Comparison of ENCODE assay signal across 35 cellular contexts in the genomic region with DNA sequence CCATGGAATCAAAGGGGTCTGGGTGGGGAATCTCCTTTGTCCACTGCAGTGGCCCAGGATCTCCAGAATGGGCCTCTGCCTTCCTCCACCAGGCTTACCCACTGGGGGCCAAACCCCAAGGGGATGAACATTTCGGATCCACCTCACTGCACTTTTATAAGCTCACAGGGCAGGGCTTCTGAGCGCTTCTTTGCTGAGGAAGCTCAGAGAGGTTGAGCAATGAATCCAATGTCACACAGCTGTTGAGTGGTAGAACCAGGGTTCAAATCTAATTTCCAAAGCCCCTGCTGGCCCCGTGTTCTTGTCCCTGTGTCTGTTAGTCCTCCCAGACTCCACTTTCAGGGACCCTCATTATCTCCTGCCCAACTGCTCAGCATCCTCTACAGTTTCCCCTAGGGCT.
"Had no signal": no experiment of that assay in that cellular context is flagged by ENCODE, and none has a peak within 500 bp of the region (broad histone marks: within the 10 kb centered on the region; RNA-seq: fewer than 3 reads in every experiment).

No MANE protein-coding gene starts in this region.

- H3K4me3 Mint-ChIP-seq: activated B cell treated with CpG ODN at 0.5 μM for 24 hours; activated CD4-positive, alpha-beta memory T cell treated with anti-CD3 and anti-CD28 coated beads for 36 hours; activated CD4-positive, alpha-beta T cell treated with anti-CD3 and anti-CD28 coated beads, Interleukin-2, amount 10 ng/mL, durations not matched to agents 24 days and 14 days; activated CD8-positive, alpha-beta T cell treated with anti-CD3 and anti-CD28 coated beads for 36 hours; activated naive CD4-positive, alpha-beta T cell treated with anti-CD3 and anti-CD28 coated beads, Interleukin-2, amount 10 ng/mL, durations not matched to agents 7 days and 5 days; activated naive CD4-positive, alpha-beta T cell treated with anti-CD3 and anti-CD28 coated beads, Interleukin-2, amount 50 U/mL, for 24 hours; activated naive CD8-positive, alpha-beta T cell; activated naive CD8-positive, alpha-beta T cell treated with anti-CD3 and anti-CD28 coated beads, Interleukin-2, amount 10 ng/mL, durations not matched to agents 7 days and 5 days; activated T-cell treated with anti-CD3 and anti-CD28 coated beads, Interleukin-2, amount 50 U/mL, for 4 hours; brain; central memory CD8-positive, alpha-beta T cell; T-helper 1 cell treated with Interleukin-12 subunit alpha and Interleukin-12 subunit beta and Interleukin-4 antibody, amounts not matched to agents 30 μg/mL and 1 μg/mL, for 36 hours; T-helper 2 cell treated with Interferon-gamma antibody and Interleukin-4, amounts not matched to agents 5 μg/mL and 100 μg/mL, for 36 hours had no signal

- H3K36me3 Mint-ChIP-seq: activated CD4-positive, alpha-beta memory T cell treated with anti-CD3 and anti-CD28 coated beads for 36 hours; activated naive CD4-positive, alpha-beta T cell treated with anti-CD3 and anti-CD28 coated beads, Interleukin-2, amount 10 ng/mL, durations not matched to agents 7 days and 5 days; activated naive CD4-positive, alpha-beta T cell treated with anti-CD3 and anti-CD28 coated beads, Interleukin-2, amount 50 U/mL, for 24 hours; activated naive CD8-positive, alpha-beta T cell; activated naive CD8-positive, alpha-beta T cell treated with anti-CD3 and anti-CD28 coated beads, Interleukin-2, amount 10 ng/mL, durations not matched to agents 7 days and 5 days; brain had no signal

- H3K36me3 ChIP-seq: adrenal gland, cardiac muscle cell had no signal

- H3K4me1 ChIP-seq: adrenal gland had no signal

- H3K9me3 Mint-ChIP-seq: activated B cell treated with CpG ODN at 0.5 μM for 24 hours; activated CD4-positive, alpha-beta memory T cell treated with anti-CD3 and anti-CD28 coated beads for 36 hours; activated CD4-positive, alpha-beta T cell treated with anti-CD3 and anti-CD28 coated beads, Interleukin-2, amount 10 ng/mL, durations not matched to agents 24 days and 14 days; activated CD8-positive, alpha-beta T cell treated with anti-CD3 and anti-CD28 coated beads for 36 hours; activated naive CD4-positive, alpha-beta T cell treated with anti-CD3 and anti-CD28 coated beads, Interleukin-2, amount 10 ng/mL, durations not matched to agents 7 days and 5 days; activated naive CD4-positive, alpha-beta T cell treated with anti-CD3 and anti-CD28 coated beads, Interleukin-2, amount 50 U/mL, for 24 hours; activated naive CD8-positive, alpha-beta T cell treated with anti-CD3 and anti-CD28 coated beads, Interleukin-2, amount 10 ng/mL, durations not matched to agents 7 days and 5 days; activated T-cell treated with anti-CD3 and anti-CD28 coated beads, Interleukin-2, amount 50 U/mL, for 4 hours; activated T-helper 2 cell treated with anti-CD3 and anti-CD28 coated beads, Interferon-gamma antibody, Interleukin-2, Interleukin-4, amounts not matched to agents 10 μg/mL and 5 μg/mL and 100 μg/mL, durations not matched to agents 14 hours and 24 hours and 36 hours; central memory CD8-positive, alpha-beta T cell; T-helper 1 cell treated with Interleukin-12 subunit alpha and Interleukin-12 subunit beta and Interleukin-4 antibody, amounts not matched to agents 30 μg/mL and 1 μg/mL, for 36 hours; T-helper 2 cell treated with Interferon-gamma antibody and Interleukin-4, amounts not matched to agents 5 μg/mL and 100 μg/mL, for 36 hours had no signal

- H3K4me1 Mint-ChIP-seq: activated B cell treated with CpG ODN at 0.5 μM for 24 hours; activated CD4-positive, alpha-beta T cell treated with anti-CD3 and anti-CD28 coated beads, Interleukin-2, amount 10 ng/mL, durations not matched to agents 24 days and 14 days; activated naive CD4-positive, alpha-beta T cell treated with anti-CD3 and anti-CD28 coated beads, Interleukin-2, amount 10 ng/mL, durations not matched to agents 7 days and 5 days; activated naive CD4-positive, alpha-beta T cell treated with anti-CD3 and anti-CD28 coated beads, Interleukin-2, amount 50 U/mL, for 24 hours; activated naive CD8-positive, alpha-beta T cell treated with anti-CD3 and anti-CD28 coated beads, Interleukin-2, amount 10 ng/mL, durations not matched to agents 7 days and 5 days; central memory CD8-positive, alpha-beta T cell had no signal

- FAIRE-seq: TTC549 had no signal

- DNase-seq: activated B cell treated with CpG ODN at 0.5 μM for 24 hours; activated CD4-positive, alpha-beta memory T cell treated with anti-CD3 and anti-CD28 coated beads for 36 hours; activated CD4-positive, alpha-beta T cell treated with anti-CD3 and anti-CD28 coated beads for 4 hours; activated CD4-positive, alpha-beta T cell treated with anti-CD3 and anti-CD28 coated beads, Interleukin-2, amount 10 ng/mL, durations not matched to agents 24 days and 14 days; activated CD4-positive, alpha-beta T cell treated with anti-CD3 and anti-CD28 coated beads, Interleukin-2, amount 50 U/mL, for 1 hour; activated CD4-positive, alpha-beta T cell treated with anti-CD3 and anti-CD28 coated beads, Interleukin-2, amount 50 U/mL, for 4 hours; activated CD4-positive, CD25-positive, alpha-beta regulatory T cell treated with anti-CD3 and anti-CD28 coated beads, Interleukin-2, amount 50 U/mL, for 72 hours; activated CD8-positive, alpha-beta memory T cell treated with anti-CD3 and anti-CD28 coated beads, Interleukin-2, amount 50 U/mL, for 4 hours; activated CD8-positive, alpha-beta T cell treated with anti-CD3 and anti-CD28 coated beads for 36 hours; activated effector memory CD4-positive, alpha-beta T cell treated with Interleukin-2 at 50 U/mL for 16 hours; activated gamma-delta T cell; activated naive CD4-positive, alpha-beta T cell treated with anti-CD3 and anti-CD28 coated beads, Interleukin-2, amount 10 ng/mL, durations not matched to agents 7 days and 5 days; activated naive CD4-positive, alpha-beta T cell treated with Interleukin-2 at 50 U/mL for 16 hours; activated naive CD8-positive, alpha-beta T cell treated with anti-CD3 and anti-CD28 coated beads, Interleukin-2, amount 10 ng/mL, durations not matched to agents 7 days and 5 days; activated T-cell treated with anti-CD3 and anti-CD28 coated beads for 4 hours; activated T-cell treated with anti-CD3 and anti-CD28 coated beads, Interleukin-2, amount 50 U/mL, for 1 hour; activated T-cell treated with anti-CD3 and anti-CD28 coated beads, Interleukin-2, amount 50 U/mL, for 4 hours; adrenal gland; amniotic stem cell; aorta; caudate nucleus; cerebellar nuclear complex; T-helper 1 cell; T-helper 2 cell; T-helper 9 cell had no signal

- H3K9me3 ChIP-seq: adrenal gland had no signal

- H3K27me3 ChIP-seq: adrenal gland, cardiac muscle cell had no signal

- H3K4me3 ChIP-seq: adrenal gland, cardiac muscle cell had no signal

- H3K27ac Mint-ChIP-seq: activated B cell treated with CpG ODN at 0.5 μM for 24 hours; activated CD4-positive, alpha-beta memory T cell treated with anti-CD3 and anti-CD28 coated beads for 36 hours; activated CD4-positive, alpha-beta T cell treated with anti-CD3 and anti-CD28 coated beads, Interleukin-2, amount 10 ng/mL, durations not matched to agents 24 days and 14 days; activated CD8-positive, alpha-beta T cell treated with anti-CD3 and anti-CD28 coated beads for 36 hours; activated naive CD4-positive, alpha-beta T cell treated with anti-CD3 and anti-CD28 coated beads, Interleukin-2, amount 10 ng/mL, durations not matched to agents 7 days and 5 days; activated naive CD4-positive, alpha-beta T cell treated with anti-CD3 and anti-CD28 coated beads, Interleukin-2, amount 50 U/mL, for 24 hours; activated naive CD8-positive, alpha-beta T cell; activated naive CD8-positive, alpha-beta T cell treated with anti-CD3 and anti-CD28 coated beads, Interleukin-2, amount 10 ng/mL, durations not matched to agents 7 days and 5 days; activated T-helper 2 cell treated with anti-CD3 and anti-CD28 coated beads, Interferon-gamma antibody, Interleukin-2, Interleukin-4, amounts not matched to agents 10 μg/mL and 5 μg/mL and 100 μg/mL, durations not matched to agents 14 hours and 24 hours and 36 hours; T-helper 1 cell treated with Interleukin-12 subunit alpha and Interleukin-12 subunit beta and Interleukin-4 antibody, amounts not matched to agents 30 μg/mL and 1 μg/mL, for 36 hours; T-helper 2 cell treated with Interferon-gamma antibody and Interleukin-4, amounts not matched to agents 5 μg/mL and 100 μg/mL, for 36 hours had no signal

- H3K27ac ChIP-seq: adrenal gland, cardiac muscle cell, VCaP had no signal

- ATAC-seq: activated CD8-positive, alpha-beta T cell treated with anti-CD3 and anti-CD28 coated beads for 36 hours; activated T-cell treated with anti-CD3 and anti-CD28 coated beads, Interleukin-2, amount 50 U/mL, for 4 hours had no signal

- H3K27me3 Mint-ChIP-seq: activated CD4-positive, alpha-beta T cell treated with anti-CD3 and anti-CD28 coated beads, Interleukin-2, amount 10 ng/mL, durations not matched to agents 24 days and 14 days had no signal
